In genomic region chr10:122373108-122373507, GRCh38 we compare ENCODE assay signal across 12 cellular contexts. TPM values are rescaled to one million over a fixed set of nuclear protein-coding genes. Genes with fewer than 3 reads are reported as not detected.
A peak's percentile ranks its signal among the peaks of the same experiment; 100 is the strongest.
DNase-seq lines count a peak whose midpoint lies in the region; ATAC-seq, FAIRE-seq and TF ChIP-seq lines count a peak whose summit lies in the region.
"Had no signal": no experiment of that assay in that cellular context is flagged by ENCODE, and none has a peak within 500 bp of the region (broad histone marks: within the 10 kb centered on the region; RNA-seq: fewer than 3 reads in every experiment).

No MANE protein-coding gene starts in this region.

- H3K4me1 Mint-ChIP-seq in HFFc6 (ENCODE audit: low read depth) (peaks cover 28% of the 10 kb centered on the region), immature natural killer cell (peaks cover 26 to 42% of the 10 kb centered on the region in 2 donors)
- peaks cover 24% of the 10 kb centered on the region for H3K4me1 Mint-ChIP-seq in activated T-helper 2 cell treated with anti-CD3 and anti-CD28 coated beads, Interferon-gamma antibody, Interleukin-2, Interleukin-4, amounts not matched to agents 10 μg/mL and 5 μg/mL and 100 μg/mL, durations not matched to agents 14 hours and 24 hours and 36 hours (ENCODE audit: low read depth)

- 50 to 67% (median 56%) methylated on average over 4 of the region's 4 CpGs for WGBS in small intestine, 3 donors

- H3K36me3 ChIP-seq in small intestine (ENCODE audit: control insufficient read depth in 2 of 2, insufficient read depth in 2 of 2, low read length in 2 of 2) (no peaks in the 10 kb centered on the region), brain microvascular endothelial cell (replicated peaks) (no peaks in the 10 kb centered on the region)

- H3K27ac ChIP-seq in small intestine (ENCODE audit: low read depth in 1 of 2, low read length in 1 of 2) (no peak overlapping the region), brain microvascular endothelial cell (no peak overlapping the region)

- H3K9me3 ChIP-seq in small intestine (ENCODE audit: control insufficient read depth, low read depth) = no peaks in the 10 kb centered on the region

- ATAC-seq in GM19397 (IDR thresholded peaks at IDR 0.05; ENCODE audit: unreplicated experiment) = no peak
- no peak for ATAC-seq in HG03457 (IDR thresholded peaks at IDR 0.05; ENCODE audit: unreplicated experiment)

- H3K27me3 ChIP-seq in small intestine (ENCODE audit: control insufficient read depth in 2 of 2, insufficient read depth in 2 of 2, low read length in 2 of 2) = peaks cover 0 to 3% of the 10 kb centered on the region in 2 donors
- no peaks in the 10 kb centered on the region for H3K27me3 ChIP-seq in brain microvascular endothelial cell (replicated peaks)

- H3K4me3 ChIP-seq in small intestine (ENCODE audit: low read depth in 1 of 2, low read length in 2 of 2) = no peak overlapping the region
- no peak overlapping the region for H3K4me3 ChIP-seq in brain microvascular endothelial cell (ENCODE audit: low read depth, low read length)

- intact Hi-C loops in activated T-helper 2 cell treated with anti-CD3 and anti-CD28 coated beads, Interferon-gamma antibody, Interleukin-2, Interleukin-4, amounts not matched to agents 10 μg/mL and 5 μg/mL and 100 μg/mL, durations not matched to agents 14 hours and 24 hours and 36 hours (cut with micrococcal nuclease) = loop anchor here (10.0 kb wide), 2 partner anchors 448 to 632 kb away; partner anchors contain the start of genes ACADSB, ATE1 and IKZF5

- peak overlapping the region; percentile 94; the same call in 1 of the 2 replicates for H3K4me3 Mint-ChIP-seq in HFFc6
- H3K4me3 Mint-ChIP-seq in activated T-helper 2 cell treated with anti-CD3 and anti-CD28 coated beads, Interferon-gamma antibody, Interleukin-2, Interleukin-4, amounts not matched to agents 10 μg/mL and 5 μg/mL and 100 μg/mL, durations not matched to agents 14 hours and 24 hours and 36 hours (ENCODE audit: low read depth) = peak overlapping the region; percentile 77
- peak overlapping the region in 4 of 5 donors; percentile 91 to 93 (median 92) for H3K4me3 Mint-ChIP-seq in immature natural killer cell

- H3K4me1 ChIP-seq in small intestine (ENCODE audit: control insufficient read depth in 2 of 2, insufficient read depth in 1 of 2, low read depth in 1 of 2, low read length in 1 of 2) = no peaks in the 10 kb centered on the region

- H3K27ac Mint-ChIP-seq in HFFc6 (no peak overlapping the region), immature natural killer cell (no peak overlapping the region)
- H3K27ac Mint-ChIP-seq in activated T-helper 2 cell treated with anti-CD3 and anti-CD28 coated beads, Interferon-gamma antibody, Interleukin-2, Interleukin-4, amounts not matched to agents 10 μg/mL and 5 μg/mL and 100 μg/mL, durations not matched to agents 14 hours and 24 hours and 36 hours = no peak overlapping the region

- in situ Hi-C loops in brain microvascular endothelial cell (cut with HindIII; ENCODE audit: low pct_ligation_motif_present, low sequenced_read_pairs) = no loop called here

- no peak for DNase-seq in HFFc6
- DNase-seq in activated T-helper 2 cell treated with anti-CD3 and anti-CD28 coated beads, Interferon-gamma antibody, Interleukin-2, Interleukin-4, amounts not matched to agents 10 μg/mL and 5 μg/mL and 100 μg/mL, durations not matched to agents 14 hours and 24 hours and 36 hours (ENCODE audit: low spot score) = no peak
- no peak for DNase-seq in immature natural killer cell
- DNase-seq in small intestine = peak; percentile 63
- DNase-seq in brain microvascular endothelial cell = no peak
- no peak for DNase-seq in A172 (ENCODE audit: low spot score)
- DNase-seq: aorta, NCI-H1436, SW 1271 had no signal

- H3K27me3 Mint-ChIP-seq in HFFc6 (ENCODE audit: insufficient read depth) = peaks cover 7% of the 10 kb centered on the region; the same call in 1 of the 2 replicates
- peaks cover 62% of the 10 kb centered on the region for H3K27me3 Mint-ChIP-seq in activated T-helper 2 cell treated with anti-CD3 and anti-CD28 coated beads, Interferon-gamma antibody, Interleukin-2, Interleukin-4, amounts not matched to agents 10 μg/mL and 5 μg/mL and 100 μg/mL, durations not matched to agents 14 hours and 24 hours and 36 hours (ENCODE audit: low read depth)
- peaks cover 8 to 18% (median 11%) of the 10 kb centered on the region in 3 donors for H3K27me3 Mint-ChIP-seq in immature natural killer cell (ENCODE audit: low read depth in 3 of 3)

- H3K36me3 Mint-ChIP-seq in HFFc6 (ENCODE audit: low read depth) (no peaks in the 10 kb centered on the region), immature natural killer cell (no peaks in the 10 kb centered on the region)
- no peaks in the 10 kb centered on the region for H3K36me3 Mint-ChIP-seq in activated T-helper 2 cell treated with anti-CD3 and anti-CD28 coated beads, Interferon-gamma antibody, Interleukin-2, Interleukin-4, amounts not matched to agents 10 μg/mL and 5 μg/mL and 100 μg/mL, durations not matched to agents 14 hours and 24 hours and 36 hours (ENCODE audit: low read depth)

- H3K9me3 Mint-ChIP-seq in HFFc6 (no peaks in the 10 kb centered on the region), immature natural killer cell (no peaks in the 10 kb centered on the region)
- no peaks in the 10 kb centered on the region for H3K9me3 Mint-ChIP-seq in activated T-helper 2 cell treated with anti-CD3 and anti-CD28 coated beads, Interferon-gamma antibody, Interleukin-2, Interleukin-4, amounts not matched to agents 10 μg/mL and 5 μg/mL and 100 μg/mL, durations not matched to agents 14 hours and 24 hours and 36 hours

- TF ChIP-seq CTCF in HFFc6 (IDR thresholded peaks at IDR 0.05) = no peak
- TF ChIP-seq CTCF in brain microvascular endothelial cell (IDR thresholded peaks at IDR 0.05; ENCODE audit: low read depth, low read length, missing control alignments) = no peak

- FAIRE-seq in small intestine (lab: Jason Lieb, UNC) = no peak
- FAIRE-seq: D721Med had no signal

RNA-seq across cellular contexts. Expression of gene PLEKHA1, which starts 1.4 kb away (rescaled TPM):
- total RNA-seq in HFFc6 (2021; fragmentation: NEBNext Ultra II Directional; extraction: Animal tissue kit (Norgen Biotek cat#: 25700)) = 10 to 100 TPM; 17.7 to 26.2 (median 19.3) TPM
- 4.5 and 5.1 TPM in 2 replicates for total RNA-seq in activated T-helper 2 cell treated with anti-CD3 and anti-CD28 coated beads, Interferon-gamma antibody, Interleukin-2, Interleukin-4, amounts not matched to agents 10 μg/mL and 5 μg/mL and 100 μg/mL, durations not matched to agents 14 hours and 24 hours and 36 hours
- polyA plus RNA-seq in immature natural killer cell = 100 to 1,000 TPM; 134 to 142 (median 140) TPM
- 10 to 100 TPM; 15.4 to 25.5 (median 21.9) TPM for polyA plus RNA-seq in small intestine
- 5.6 and 6.9 TPM in 2 replicates for total RNA-seq in A172 (2014; rRNA removed; shearing (Covaris generic))
